ENCODE assay signal across 1 cellular context in the genomic region with DNA sequence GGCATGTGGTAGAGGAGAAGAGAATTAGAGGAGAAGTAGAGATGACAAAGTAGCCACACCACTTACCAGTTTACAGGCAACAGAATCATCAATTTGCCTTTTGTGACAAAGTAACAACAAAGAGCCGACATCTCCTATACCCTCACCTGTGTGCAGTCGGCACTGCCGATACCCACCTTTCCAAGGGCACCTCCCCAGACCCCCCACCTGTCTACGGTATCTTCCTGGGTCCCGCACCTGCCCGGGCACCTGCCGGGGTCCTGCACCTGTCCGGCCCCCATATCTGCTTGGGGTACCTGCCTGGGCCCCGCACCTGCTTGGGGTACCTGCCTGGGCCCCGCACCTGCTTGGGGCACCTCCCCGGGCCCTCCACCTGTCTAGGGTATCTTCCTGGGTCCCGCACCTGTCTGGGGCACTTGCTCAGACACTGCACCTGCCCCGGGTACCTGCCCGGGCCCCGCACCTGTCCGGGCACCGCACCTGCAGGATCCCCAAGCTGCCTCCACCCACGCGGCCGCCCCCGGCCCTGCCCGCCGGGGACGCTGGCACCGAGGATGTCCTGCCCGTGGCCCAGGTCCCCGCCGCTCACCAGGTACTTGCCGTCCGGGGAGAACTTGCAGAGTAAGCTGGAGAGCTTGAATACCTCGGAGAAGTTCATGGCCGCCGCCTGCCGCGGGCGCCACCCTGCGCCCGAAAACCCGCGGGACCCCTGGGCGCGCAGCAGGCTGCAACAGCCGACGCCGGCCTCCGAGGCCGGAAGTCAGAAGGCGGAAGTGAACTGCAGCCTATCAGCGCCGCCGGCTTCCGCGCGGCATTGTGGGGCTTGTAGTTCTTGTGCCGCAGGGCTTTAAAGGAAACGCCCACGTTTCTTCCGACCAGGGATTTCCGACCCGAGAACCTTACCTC.
TF ChIP-seq lines count a peak whose summit lies in the region.

TSS of gene WRAP73 (minus strand) at position 762 of the 906 bp plus-strand sequence. CDS start at position 658, 104 bp downstream.

TF ChIP-seq in HEK293, 187 proteins besides CTCF, POLR2A, EP300 and RAD21 (continued from another document):
- no peak for TF ChIP-seq PRDM6 (tag by site-specific recombination; IDR thresholded peaks at IDR 0.05)
- peak; percentile 79 for TF ChIP-seq ZNF423 (tag by site-specific recombination; IDR thresholded peaks at IDR 0.05)
- peak; percentile 47; the same call in 1 of the 2 replicates for TF ChIP-seq KLF10 (tag by site-specific recombination; IDR thresholded peaks at IDR 0.05)
- TF ChIP-seq, protein P1, sequence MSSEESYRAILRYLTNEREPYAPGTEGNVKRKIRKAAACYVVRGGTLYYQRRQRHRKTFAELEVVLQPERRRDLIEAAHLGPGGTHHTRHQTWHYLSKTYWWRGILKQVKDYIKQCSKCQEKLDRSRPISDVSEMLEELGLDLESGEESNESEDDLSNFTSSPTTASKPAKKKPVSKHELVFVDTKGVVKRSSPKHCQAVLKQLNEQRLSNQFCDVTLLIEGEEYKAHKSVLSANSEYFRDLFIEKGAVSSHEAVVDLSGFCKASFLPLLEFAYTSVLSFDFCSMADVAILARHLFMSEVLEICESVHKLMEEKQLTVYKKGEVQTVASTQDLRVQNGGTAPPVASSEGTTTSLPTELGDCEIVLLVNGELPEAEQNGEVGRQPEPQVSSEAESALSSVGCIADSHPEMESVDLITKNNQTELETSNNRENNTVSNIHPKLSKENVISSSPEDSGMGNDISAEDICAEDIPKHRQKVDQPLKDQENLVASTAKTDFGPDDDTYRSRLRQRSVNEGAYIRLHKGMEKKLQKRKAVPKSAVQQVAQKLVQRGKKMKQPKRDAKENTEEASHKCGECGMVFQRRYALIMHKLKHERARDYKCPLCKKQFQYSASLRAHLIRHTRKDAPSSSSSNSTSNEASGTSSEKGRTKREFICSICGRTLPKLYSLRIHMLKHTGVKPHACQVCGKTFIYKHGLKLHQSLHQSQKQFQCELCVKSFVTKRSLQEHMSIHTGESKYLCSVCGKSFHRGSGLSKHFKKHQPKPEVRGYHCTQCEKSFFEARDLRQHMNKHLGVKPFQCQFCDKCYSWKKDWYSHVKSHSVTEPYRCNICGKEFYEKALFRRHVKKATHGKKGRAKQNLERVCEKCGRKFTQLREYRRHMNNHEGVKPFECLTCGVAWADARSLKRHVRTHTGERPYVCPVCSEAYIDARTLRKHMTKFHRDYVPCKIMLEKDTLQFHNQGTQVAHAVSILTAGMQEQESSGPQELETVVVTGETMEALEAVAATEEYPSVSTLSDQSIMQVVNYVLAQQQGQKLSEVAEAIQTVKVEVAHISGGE (tag by site-specific recombination; conservative IDR thresholded peaks at IDR 0.05; ENCODE audit: low read depth), result peak; percentile 89
